1 cellular context compared by ENCODE assay signal in the genomic region with DNA sequence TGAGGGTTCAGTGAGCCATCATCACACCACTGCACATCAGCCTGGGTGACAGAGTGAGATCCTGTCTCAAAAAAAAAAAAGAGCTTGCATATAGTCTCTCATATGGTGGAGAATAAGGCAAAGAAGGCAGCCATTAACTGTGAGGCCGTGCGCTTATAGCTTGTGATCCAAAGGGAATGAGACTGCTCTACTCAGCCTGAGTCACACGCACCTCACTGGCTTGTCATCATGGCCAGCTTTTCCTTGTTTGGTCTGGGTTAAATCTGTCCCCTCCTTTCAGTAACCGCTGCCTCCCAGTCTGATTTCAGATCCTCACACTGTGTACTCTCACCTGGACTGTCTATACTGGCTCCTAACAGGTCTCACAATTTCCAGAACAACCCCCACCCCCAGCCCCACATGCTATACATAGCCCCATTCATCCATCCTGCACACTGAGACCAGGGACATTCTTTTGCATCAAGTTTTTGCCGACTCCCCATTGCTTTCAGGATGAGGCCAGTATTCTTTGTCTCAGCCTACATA.
TF ChIP-seq lines count a peak whose summit lies in the region.

No MANE protein-coding gene starts in this region.

TF ChIP-seq in IMR-90, 13 proteins besides CTCF, POLR2A, EP300 and RAD21:
- TF ChIP-seq RCOR1 (IDR thresholded peaks at IDR 0.05; ENCODE audit: insufficient replicate concordance, low read length) (no peak), MAFK (IDR thresholded peaks at IDR 0.05; ENCODE audit: low read depth, low read length) (no peak), MAZ (IDR thresholded peaks at IDR 0.05; ENCODE audit: borderline replicate concordance, low read depth, low read length) (no peak), SMC3 (IDR thresholded peaks at IDR 0.05; ENCODE audit: low read depth, low read length) (no peak)
- TF ChIP-seq, protein P1, sequence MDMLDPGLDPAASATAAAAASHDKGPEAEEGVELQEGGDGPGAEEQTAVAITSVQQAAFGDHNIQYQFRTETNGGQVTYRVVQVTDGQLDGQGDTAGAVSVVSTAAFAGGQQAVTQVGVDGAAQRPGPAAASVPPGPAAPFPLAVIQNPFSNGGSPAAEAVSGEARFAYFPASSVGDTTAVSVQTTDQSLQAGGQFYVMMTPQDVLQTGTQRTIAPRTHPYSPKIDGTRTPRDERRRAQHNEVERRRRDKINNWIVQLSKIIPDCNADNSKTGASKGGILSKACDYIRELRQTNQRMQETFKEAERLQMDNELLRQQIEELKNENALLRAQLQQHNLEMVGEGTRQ (IDR thresholded peaks at IDR 0.05; ENCODE audit: low read depth, low read length) = no peak
